Comparison of ENCODE assay signal across 8 cellular contexts in genomic region chr15:45429974-45430792, GRCh38. TPM values are rescaled to one million over a fixed set of nuclear protein-coding genes. Genes with fewer than 3 reads are reported as not detected.
DNase-seq lines count a peak whose midpoint lies in the region; ATAC-seq, FAIRE-seq and TF ChIP-seq lines count a peak whose summit lies in the region.

No MANE protein-coding gene starts in this region.

- H3K9me3 ChIP-seq in iPS-15b (ENCODE audit: control insufficient read depth, insufficient read depth, low read length) (no peaks in the 10 kb centered on the region), small intestine (ENCODE audit: control insufficient read depth, low read depth) (no peaks in the 10 kb centered on the region)

- H3K4me3 ChIP-seq in astrocyte of the spinal cord (ENCODE audit: low read depth, low read length) (peak overlapping the region; percentile 38), iPS-15b (ENCODE audit: low read depth, low read length) (peak overlapping the region; percentile 21), small intestine (ENCODE audit: low read depth in 1 of 2, low read length in 2 of 2) (peak overlapping the region in 1 of 2 donors; percentile 57)

- peak; percentile 55 for DNase-seq in HPDE6-E6E7 (ENCODE audit: extremely low spot score)
- DNase-seq in T-helper 22 cell (ENCODE audit: low read depth): peak; percentile 61
- DNase-seq in astrocyte of the spinal cord (ENCODE audit: low read depth, low spot score): peak; percentile 60
- peak; percentile 80 for DNase-seq in small intestine
- no peak for DNase-seq in DMS 273 treated with DMSO at 0.1 percent for 48 hours (lab: John Stamatoyannopoulos, UW)

- H3K27me3 ChIP-seq in iPS-15b (ENCODE audit: control insufficient read depth, insufficient read depth, low read length) (peaks cover 46% of the 10 kb centered on the region), small intestine (ENCODE audit: control insufficient read depth in 2 of 2, insufficient read depth in 2 of 2, low read length in 2 of 2) (no peaks in the 10 kb centered on the region)

- 6 to 9% (median 9%) methylated on average over 61 to 73 of the region's 73 CpGs for WGBS in small intestine, 3 donors

- H3K4me1 ChIP-seq in iPS-15b (ENCODE audit: control insufficient read depth, insufficient read depth, low read length) (no peaks in the 10 kb centered on the region), small intestine (ENCODE audit: control insufficient read depth in 2 of 2, insufficient read depth in 1 of 2, low read depth in 1 of 2, low read length in 1 of 2) (peaks cover 0 to 2% of the 10 kb centered on the region in 2 donors)

- H3K9ac ChIP-seq in iPS-15b (ENCODE audit: low read depth, low read length): no peak overlapping the region

- H3K27ac ChIP-seq in 22Rv1 (no peak overlapping the region), small intestine (ENCODE audit: low read depth in 1 of 2, low read length in 1 of 2) (no peak overlapping the region)

- peak; percentile 100 for TF ChIP-seq CTCF in 22Rv1 (IDR thresholded peaks at IDR 0.05)
- peak; percentile 99 for TF ChIP-seq CTCF in astrocyte of the spinal cord (IDR thresholded peaks at IDR 0.05; ENCODE audit: low read depth, low read length)

- no peak for FAIRE-seq in small intestine (lab: Jason Lieb, UNC)

- peak; percentile 70 for ATAC-seq in GM18909 (IDR thresholded peaks at IDR 0.05; ENCODE audit: poor library complexity, unreplicated experiment)

- in situ Hi-C loops in astrocyte of the spinal cord (cut with HindIII; ENCODE audit: low sequenced_read_pairs): no loop called here

- no peaks in the 10 kb centered on the region for H3K36me3 ChIP-seq in iPS-15b (ENCODE audit: control insufficient read depth, insufficient read depth, low read length)
- H3K36me3 ChIP-seq in small intestine (ENCODE audit: control insufficient read depth in 2 of 2, insufficient read depth in 2 of 2, low read length in 2 of 2): no peaks in the 10 kb centered on the region

RNA-seq across cellular contexts. Expression of gene GATM, which starts 51.8 kb away (rescaled TPM):
- 100 to 1,000 TPM in 2 of 3 donors, 10 to 100 TPM in 1; 50.3 to 545 (median 155) TPM for polyA plus RNA-seq in small intestine
